ENCODE assay signal across 19 cellular contexts in genomic region chr5:178465861-178466288, GRCh38.
"Had no signal": no experiment of that assay in that cellular context is flagged by ENCODE, and none has a peak within 500 bp of the region (broad histone marks: within the 10 kb centered on the region; RNA-seq: fewer than 3 reads in every experiment).

No MANE protein-coding gene starts in this region.

- H3K4me3 Mint-ChIP-seq: activated B cell treated with CpG ODN at 0.5 μM for 24 hours; activated naive CD8-positive, alpha-beta T cell treated with anti-CD3 and anti-CD28 coated beads for 36 hours; activated T-helper 1 cell treated with anti-CD3 and anti-CD28 coated beads, Interleukin-12 subunit alpha, Interleukin-12 subunit beta, Interleukin-2, Interleukin-4 antibody, amounts not matched to agents 30 ng/mL and 10 ng/mL and 1 ng/mL, durations not matched to agents 14 hours and 24 hours and 36 hours; naive thymus-derived CD4-positive, alpha-beta T cell had no signal

- H3K9me3 ChIP-seq: left lung, ovary, psoas muscle, right atrium auricular region, spleen, thoracic aorta had no signal

- H3K36me3 Mint-ChIP-seq: activated naive CD8-positive, alpha-beta T cell treated with anti-CD3 and anti-CD28 coated beads for 36 hours; naive thymus-derived CD4-positive, alpha-beta T cell had no signal

- DNase-seq: activated B cell treated with CpG ODN at 0.5 μM for 24 hours; activated CD4-positive, alpha-beta T cell treated with anti-CD3 and anti-CD28 coated beads for 4 hours; activated CD4-positive, alpha-beta T cell treated with anti-CD3 and anti-CD28 coated beads, Interleukin-2, amount 50 U/mL, for 48 hours; activated naive CD8-positive, alpha-beta T cell treated with anti-CD3 and anti-CD28 coated beads for 36 hours; effector CD8-positive, alpha-beta T cell; foreskin keratinocyte; kidney; left lung; naive thymus-derived CD4-positive, alpha-beta T cell; ovary; psoas muscle; spleen; stimulated activated CD4-positive, alpha-beta T cell treated with anti-CD3 and anti-CD28 coated beads, Interleukin-4, amount 100 ng/mL, for 1 hour; stimulated activated naive CD4-positive, alpha-beta T cell; T-helper 9 cell had no signal

- H3K27ac Mint-ChIP-seq: activated B cell treated with CpG ODN at 0.5 μM for 24 hours; activated naive CD8-positive, alpha-beta T cell treated with anti-CD3 and anti-CD28 coated beads for 36 hours; activated T-helper 1 cell treated with anti-CD3 and anti-CD28 coated beads, Interleukin-12 subunit alpha, Interleukin-12 subunit beta, Interleukin-2, Interleukin-4 antibody, amounts not matched to agents 30 ng/mL and 10 ng/mL and 1 ng/mL, durations not matched to agents 14 hours and 24 hours and 36 hours; naive thymus-derived CD4-positive, alpha-beta T cell had no signal

- H3K27me3 Mint-ChIP-seq: activated naive CD8-positive, alpha-beta T cell treated with anti-CD3 and anti-CD28 coated beads for 36 hours had no signal

- H3K4me1 ChIP-seq: foreskin keratinocyte, psoas muscle had no signal

- H3K4me3 ChIP-seq: left lung, lung, ovary, psoas muscle, right atrium auricular region, spleen, thoracic aorta had no signal

- H3K27ac ChIP-seq: foreskin keratinocyte, left lung, ovary, psoas muscle, right atrium auricular region, spleen, thoracic aorta had no signal

- H3K4me1 Mint-ChIP-seq: activated B cell treated with CpG ODN at 0.5 μM for 24 hours; activated naive CD8-positive, alpha-beta T cell treated with anti-CD3 and anti-CD28 coated beads for 36 hours had no signal

- H3K9me3 Mint-ChIP-seq: activated B cell treated with CpG ODN at 0.5 μM for 24 hours; activated naive CD8-positive, alpha-beta T cell treated with anti-CD3 and anti-CD28 coated beads for 36 hours; activated T-helper 1 cell treated with anti-CD3 and anti-CD28 coated beads, Interleukin-12 subunit alpha, Interleukin-12 subunit beta, Interleukin-2, Interleukin-4 antibody, amounts not matched to agents 30 ng/mL and 10 ng/mL and 1 ng/mL, durations not matched to agents 14 hours and 24 hours and 36 hours; naive thymus-derived CD4-positive, alpha-beta T cell had no signal

- ATAC-seq: foreskin keratinocyte; left lung; naive thymus-derived CD4-positive, alpha-beta T cell; psoas muscle had no signal

- H3K36me3 ChIP-seq: left lung, ovary, right atrium auricular region, spleen, thoracic aorta had no signal

- H3K27me3 ChIP-seq: foreskin keratinocyte, left lung, ovary, right atrium auricular region, spleen had no signal
